In genomic region chr19:1365964-1366695, GRCh38 we compare ENCODE assay signal across 17 cellular contexts.
"Had no signal": no experiment of that assay in that cellular context is flagged by ENCODE, and none has a peak within 500 bp of the region (broad histone marks: within the 10 kb centered on the region; RNA-seq: fewer than 3 reads in every experiment).

No MANE protein-coding gene starts in this region.

- H3K27me3 Mint-ChIP-seq: activated CD4-positive, alpha-beta memory T cell treated with anti-CD3 and anti-CD28 coated beads for 36 hours; activated CD8-positive, alpha-beta memory T cell treated with anti-CD3 and anti-CD28 coated beads, Interleukin-2, amount 10 ng/mL, durations not matched to agents 7 days and 5 days; stimulated activated memory B cell treated with anti-CD40 and anti-IgM and Interleukin-4, amounts not matched to agents 10 μg/mL and 1 μg/mL and 100 μg/mL, for 72 hours had no signal

- H3K36me3 ChIP-seq: colonic mucosa had no signal

- ATAC-seq: activated CD8-positive, alpha-beta memory T cell treated with anti-CD3 and anti-CD28 coated beads, Interleukin-2, amount 10 ng/mL, durations not matched to agents 7 days and 5 days; left ventricle myocardium superior; pancreas; stimulated activated memory B cell treated with anti-CD40 and anti-IgM and Interleukin-4, amounts not matched to agents 10 μg/mL and 1 μg/mL and 100 μg/mL, for 72 hours had no signal

- H3K4me1 ChIP-seq: colonic mucosa had no signal

- H3K4me3 Mint-ChIP-seq: activated CD4-positive, alpha-beta memory T cell treated with anti-CD3 and anti-CD28 coated beads for 36 hours; activated CD8-positive, alpha-beta memory T cell treated with anti-CD3 and anti-CD28 coated beads, Interleukin-2, amount 10 ng/mL, durations not matched to agents 7 days and 5 days; neural crest cell; stimulated activated memory B cell treated with anti-CD40 and anti-IgM and Interleukin-4, amounts not matched to agents 10 μg/mL and 1 μg/mL and 100 μg/mL, for 72 hours had no signal

- H3K9me3 ChIP-seq: colonic mucosa, esophagus squamous epithelium, pancreas, thyroid gland had no signal

- H3K27ac ChIP-seq: colonic mucosa, pancreas, thyroid gland, VCaP had no signal

- DNase-seq: activated CD4-positive, alpha-beta memory T cell treated with anti-CD3 and anti-CD28 coated beads for 36 hours; activated CD8-positive, alpha-beta memory T cell treated with anti-CD3 and anti-CD28 coated beads, Interleukin-2, amount 10 ng/mL, durations not matched to agents 7 days and 5 days; activated naive CD4-positive, alpha-beta T cell treated with anti-CD3 and anti-CD28 coated beads, Interleukin-2, amount 50 U/mL, for 16 hours; activated T-cell treated with anti-CD3 and anti-CD28 coated beads, Interleukin-2, amount 50 U/mL, for 1 hour; colonic mucosa; effector CD4-positive, alpha-beta T cell; esophagus squamous epithelium; kidney; left ventricle myocardium superior; mesenchymal stem cell; pancreas; stimulated activated CD4-positive, alpha-beta T cell treated with anti-CD3 and anti-CD28 coated beads, Interleukin-2, amount 100 ng/mL, for 48 hours; T-helper 1 cell; thyroid gland had no signal

- H3K27ac Mint-ChIP-seq: activated CD4-positive, alpha-beta memory T cell treated with anti-CD3 and anti-CD28 coated beads for 36 hours; activated CD8-positive, alpha-beta memory T cell treated with anti-CD3 and anti-CD28 coated beads, Interleukin-2, amount 10 ng/mL, durations not matched to agents 7 days and 5 days; stimulated activated memory B cell treated with anti-CD40 and anti-IgM and Interleukin-4, amounts not matched to agents 10 μg/mL and 1 μg/mL and 100 μg/mL, for 72 hours had no signal

- H3K4me3 ChIP-seq: colonic mucosa, esophagus squamous epithelium, pancreas, thyroid gland had no signal

- H3K27me3 ChIP-seq: colonic mucosa, esophagus squamous epithelium, pancreas, thyroid gland had no signal

- H3K9me3 Mint-ChIP-seq: activated CD4-positive, alpha-beta memory T cell treated with anti-CD3 and anti-CD28 coated beads for 36 hours; neural crest cell; stimulated activated memory B cell treated with anti-CD40 and anti-IgM and Interleukin-4, amounts not matched to agents 10 μg/mL and 1 μg/mL and 100 μg/mL, for 72 hours had no signal
